In genomic region chr18:23864620-23865019, GRCh38 we compare ENCODE assay signal across 10 cellular contexts.
A peak's percentile ranks its signal among the peaks of the same experiment; 100 is the strongest.
DNase-seq lines count a peak whose midpoint lies in the region; ATAC-seq lines count a peak whose summit lies in the region.
"Had no signal": no experiment of that assay in that cellular context is flagged by ENCODE, and none has a peak within 500 bp of the region (broad histone marks: within the 10 kb centered on the region; RNA-seq: fewer than 3 reads in every experiment).

No MANE protein-coding gene starts in this region.

- no peak overlapping the region for H3K4me3 Mint-ChIP-seq in activated T-helper 1 cell treated with anti-CD3 and anti-CD28 coated beads, Interleukin-12 subunit alpha, Interleukin-12 subunit beta, Interleukin-2, Interleukin-4 antibody, amounts not matched to agents 30 ng/mL and 10 ng/mL and 1 ng/mL, durations not matched to agents 14 hours and 24 hours and 36 hours

- peaks cover 2% of the 10 kb centered on the region for H3K36me3 Mint-ChIP-seq in activated T-helper 1 cell treated with anti-CD3 and anti-CD28 coated beads, Interleukin-12 subunit alpha, Interleukin-12 subunit beta, Interleukin-2, Interleukin-4 antibody, amounts not matched to agents 30 ng/mL and 10 ng/mL and 1 ng/mL, durations not matched to agents 14 hours and 24 hours and 36 hours (ENCODE audit: low read depth)

- DNase-seq in NK-92 treated with Interleukin-12 subunit alpha and Interleukin-12 subunit beta, amount 100 ng/mL, for 24 hours (lab: John Stamatoyannopoulos, UW), result peak; percentile 13
- no peak for DNase-seq in NK-92 (lab: John Stamatoyannopoulos, UW; ENCODE audit: unreplicated experiment)
- peak; percentile 44 for DNase-seq in NCI-H510A treated with DMSO at 0.1 percent for 48 hours (lab: John Stamatoyannopoulos, UW)
- DNase-seq in activated T-helper 1 cell treated with anti-CD3 and anti-CD28 coated beads, Interleukin-12 subunit alpha, Interleukin-12 subunit beta, Interleukin-2, Interleukin-4 antibody, amounts not matched to agents 30 ng/mL and 10 ng/mL and 1 ng/mL, durations not matched to agents 14 hours and 24 hours and 36 hours (ENCODE audit: low spot score), result peak; percentile 6
- peak; percentile 11 for DNase-seq in stimulated activated CD8-positive, alpha-beta memory T cell treated with anti-CD3 and anti-CD28 coated beads, Interleukin-12 subunit alpha, Interleukin-12 subunit beta, amount 100 ng/mL, for 24 hours (ENCODE audit: extremely low read depth)
- no peak for DNase-seq in pons (ENCODE audit: low spot score)
- DNase-seq in kidney tubule cell (ENCODE audit: low spot score), result no peak
- DNase-seq: left ventricle myocardium inferior, NCI-H2107 had no signal

- intact Hi-C loops in activated T-helper 1 cell treated with anti-CD3 and anti-CD28 coated beads, Interleukin-12 subunit alpha, Interleukin-12 subunit beta, Interleukin-2, Interleukin-4 antibody, amounts not matched to agents 30 ng/mL and 10 ng/mL and 1 ng/mL, durations not matched to agents 14 hours and 24 hours and 36 hours (cut with micrococcal nuclease), result no loop called here

- peak overlapping the region; percentile 67 for H3K27ac Mint-ChIP-seq in activated T-helper 1 cell treated with anti-CD3 and anti-CD28 coated beads, Interleukin-12 subunit alpha, Interleukin-12 subunit beta, Interleukin-2, Interleukin-4 antibody, amounts not matched to agents 30 ng/mL and 10 ng/mL and 1 ng/mL, durations not matched to agents 14 hours and 24 hours and 36 hours

- H3K27me3 Mint-ChIP-seq in activated T-helper 1 cell treated with anti-CD3 and anti-CD28 coated beads, Interleukin-12 subunit alpha, Interleukin-12 subunit beta, Interleukin-2, Interleukin-4 antibody, amounts not matched to agents 30 ng/mL and 10 ng/mL and 1 ng/mL, durations not matched to agents 14 hours and 24 hours and 36 hours (ENCODE audit: insufficient read depth), result peaks cover 1% of the 10 kb centered on the region

- peaks cover 49% of the 10 kb centered on the region for H3K4me1 Mint-ChIP-seq in activated T-helper 1 cell treated with anti-CD3 and anti-CD28 coated beads, Interleukin-12 subunit alpha, Interleukin-12 subunit beta, Interleukin-2, Interleukin-4 antibody, amounts not matched to agents 30 ng/mL and 10 ng/mL and 1 ng/mL, durations not matched to agents 14 hours and 24 hours and 36 hours (ENCODE audit: low read depth)

- no peak for ATAC-seq in HG03045 (IDR thresholded peaks at IDR 0.05; ENCODE audit: unreplicated experiment)

- H3K9me3 Mint-ChIP-seq in activated T-helper 1 cell treated with anti-CD3 and anti-CD28 coated beads, Interleukin-12 subunit alpha, Interleukin-12 subunit beta, Interleukin-2, Interleukin-4 antibody, amounts not matched to agents 30 ng/mL and 10 ng/mL and 1 ng/mL, durations not matched to agents 14 hours and 24 hours and 36 hours, result peaks cover 5% of the 10 kb centered on the region

Comparison
In these comparisons a context has a peak if more than half of its experiments do, and no peak if none do; other contexts are left out.
1. DNase-seq: peak in NK-92 treated with Interleukin-12 subunit alpha and Interleukin-12 subunit beta, amount 100 ng/mL, for 24 hours (single experiment), NCI-H510A treated with DMSO at 0.1 percent for 48 hours (single experiment), activated T-helper 1 cell treated with anti-CD3 and anti-CD28 coated beads, Interleukin-12 subunit alpha, Interleukin-12 subunit beta, Interleukin-2, Interleukin-4 antibody, amounts not matched to agents 30 ng/mL and 10 ng/mL and 1 ng/mL, durations not matched to agents 14 hours and 24 hours and 36 hours (single experiment) and stimulated activated CD8-positive, alpha-beta memory T cell treated with anti-CD3 and anti-CD28 coated beads, Interleukin-12 subunit alpha, Interleukin-12 subunit beta, amount 100 ng/mL, for 24 hours (single experiment); none in NK-92 (single experiment), pons (single experiment) and kidney tubule cell (single experiment).